In genomic region chr1:208112380-208112779, GRCh38 we compare ENCODE assay signal across 23 cellular contexts.
"Had no signal": no experiment of that assay in that cellular context is flagged by ENCODE, and none has a peak within 500 bp of the region (broad histone marks: within the 10 kb centered on the region; RNA-seq: fewer than 3 reads in every experiment).

No MANE protein-coding gene starts in this region.

- H3K9me3 ChIP-seq: breast epithelium had no signal

- H3K27ac Mint-ChIP-seq: activated B cell treated with CpG ODN at 0.5 μM for 24 hours; activated CD4-positive, alpha-beta T cell treated with anti-CD3 and anti-CD28 coated beads, Interleukin-2, amount 10 ng/mL, durations not matched to agents 24 days and 14 days; activated CD8-positive, alpha-beta memory T cell treated with anti-CD3 and anti-CD28 coated beads, Interleukin-2, amount 10 ng/mL, durations not matched to agents 7 days and 5 days; activated naive CD4-positive, alpha-beta T cell treated with anti-CD3 and anti-CD28 coated beads, Interleukin-2, amount 50 U/mL, for 24 hours; activated T-cell treated with anti-CD3 and anti-CD28 coated beads, Interleukin-2, amount 50 U/mL, for 24 hours; activated T-helper 1 cell treated with anti-CD3 and anti-CD28 coated beads, Interleukin-12 subunit alpha, Interleukin-12 subunit beta, Interleukin-2, Interleukin-4 antibody, amounts not matched to agents 30 ng/mL and 10 ng/mL and 1 ng/mL, durations not matched to agents 14 hours and 24 hours and 36 hours; T-helper 17 cell had no signal

- H3K36me3 ChIP-seq: breast epithelium had no signal

- DNase-seq: activated B cell treated with CpG ODN at 0.5 μM for 24 hours; activated CD4-positive, alpha-beta T cell treated with anti-CD3 and anti-CD28 coated beads for 1 hour; activated CD4-positive, alpha-beta T cell treated with anti-CD3 and anti-CD28 coated beads, Interleukin-2, amount 10 ng/mL, durations not matched to agents 24 days and 14 days; activated CD4-positive, alpha-beta T cell treated with anti-CD3 and anti-CD28 coated beads, Interleukin-2, amount 50 U/mL, for 48 hours; activated CD8-positive, alpha-beta memory T cell treated with anti-CD3 and anti-CD28 coated beads, Interleukin-2, amount 10 ng/mL, durations not matched to agents 7 days and 5 days; activated effector memory CD4-positive, alpha-beta T cell treated with Interleukin-2 at 50 U/mL for 16 hours; activated naive CD4-positive, alpha-beta T cell; activated T-cell treated with anti-CD3 and anti-CD28 coated beads, Interleukin-2, amount 50 U/mL, for 24 hours; aorta; caudate nucleus; MM.1S; NCI-H1105; NCI-H1436; NCI-H1694 treated with DMSO at 0.1 percent for 48 hours; NCI-H2081; NCI-H510A treated with DMSO at 0.1 percent for 48 hours; NCI-H69; SIG-M5; T-helper 17 cell; T-helper 9 cell had no signal

- H3K4me1 ChIP-seq: breast epithelium had no signal

- H3K27me3 ChIP-seq: breast epithelium had no signal

- ATAC-seq: activated CD8-positive, alpha-beta memory T cell treated with anti-CD3 and anti-CD28 coated beads, Interleukin-2, amount 10 ng/mL, durations not matched to agents 7 days and 5 days; T-helper 17 cell had no signal

- H3K4me3 Mint-ChIP-seq: activated B cell treated with CpG ODN at 0.5 μM for 24 hours; activated CD4-positive, alpha-beta T cell treated with anti-CD3 and anti-CD28 coated beads, Interleukin-2, amount 10 ng/mL, durations not matched to agents 24 days and 14 days; activated CD8-positive, alpha-beta memory T cell treated with anti-CD3 and anti-CD28 coated beads, Interleukin-2, amount 10 ng/mL, durations not matched to agents 7 days and 5 days; activated naive CD4-positive, alpha-beta T cell treated with anti-CD3 and anti-CD28 coated beads, Interleukin-2, amount 50 U/mL, for 24 hours; activated T-cell treated with anti-CD3 and anti-CD28 coated beads, Interleukin-2, amount 50 U/mL, for 24 hours; activated T-helper 1 cell treated with anti-CD3 and anti-CD28 coated beads, Interleukin-12 subunit alpha, Interleukin-12 subunit beta, Interleukin-2, Interleukin-4 antibody, amounts not matched to agents 30 ng/mL and 10 ng/mL and 1 ng/mL, durations not matched to agents 14 hours and 24 hours and 36 hours; T-helper 17 cell had no signal

- H3K9me3 Mint-ChIP-seq: activated B cell treated with CpG ODN at 0.5 μM for 24 hours; activated CD4-positive, alpha-beta T cell treated with anti-CD3 and anti-CD28 coated beads, Interleukin-2, amount 10 ng/mL, durations not matched to agents 24 days and 14 days; activated naive CD4-positive, alpha-beta T cell treated with anti-CD3 and anti-CD28 coated beads, Interleukin-2, amount 50 U/mL, for 24 hours; activated T-cell treated with anti-CD3 and anti-CD28 coated beads, Interleukin-2, amount 50 U/mL, for 24 hours; activated T-helper 1 cell treated with anti-CD3 and anti-CD28 coated beads, Interleukin-12 subunit alpha, Interleukin-12 subunit beta, Interleukin-2, Interleukin-4 antibody, amounts not matched to agents 30 ng/mL and 10 ng/mL and 1 ng/mL, durations not matched to agents 14 hours and 24 hours and 36 hours had no signal

- H3K4me3 ChIP-seq: breast epithelium had no signal

- H3K27ac ChIP-seq: breast epithelium had no signal

- H3K27me3 Mint-ChIP-seq: activated B cell treated with CpG ODN at 0.5 μM for 24 hours; activated naive CD4-positive, alpha-beta T cell treated with anti-CD3 and anti-CD28 coated beads, Interleukin-2, amount 50 U/mL, for 24 hours; activated T-cell treated with anti-CD3 and anti-CD28 coated beads, Interleukin-2, amount 50 U/mL, for 24 hours had no signal

- H3K4me1 Mint-ChIP-seq: activated B cell treated with CpG ODN at 0.5 μM for 24 hours; activated CD4-positive, alpha-beta T cell treated with anti-CD3 and anti-CD28 coated beads, Interleukin-2, amount 10 ng/mL, durations not matched to agents 24 days and 14 days; activated CD8-positive, alpha-beta memory T cell treated with anti-CD3 and anti-CD28 coated beads, Interleukin-2, amount 10 ng/mL, durations not matched to agents 7 days and 5 days; activated naive CD4-positive, alpha-beta T cell treated with anti-CD3 and anti-CD28 coated beads, Interleukin-2, amount 50 U/mL, for 24 hours had no signal

- H3K36me3 Mint-ChIP-seq: activated CD8-positive, alpha-beta memory T cell treated with anti-CD3 and anti-CD28 coated beads, Interleukin-2, amount 10 ng/mL, durations not matched to agents 7 days and 5 days; activated naive CD4-positive, alpha-beta T cell treated with anti-CD3 and anti-CD28 coated beads, Interleukin-2, amount 50 U/mL, for 24 hours had no signal
